23 cellular contexts compared by ENCODE assay signal in the genomic region with DNA sequence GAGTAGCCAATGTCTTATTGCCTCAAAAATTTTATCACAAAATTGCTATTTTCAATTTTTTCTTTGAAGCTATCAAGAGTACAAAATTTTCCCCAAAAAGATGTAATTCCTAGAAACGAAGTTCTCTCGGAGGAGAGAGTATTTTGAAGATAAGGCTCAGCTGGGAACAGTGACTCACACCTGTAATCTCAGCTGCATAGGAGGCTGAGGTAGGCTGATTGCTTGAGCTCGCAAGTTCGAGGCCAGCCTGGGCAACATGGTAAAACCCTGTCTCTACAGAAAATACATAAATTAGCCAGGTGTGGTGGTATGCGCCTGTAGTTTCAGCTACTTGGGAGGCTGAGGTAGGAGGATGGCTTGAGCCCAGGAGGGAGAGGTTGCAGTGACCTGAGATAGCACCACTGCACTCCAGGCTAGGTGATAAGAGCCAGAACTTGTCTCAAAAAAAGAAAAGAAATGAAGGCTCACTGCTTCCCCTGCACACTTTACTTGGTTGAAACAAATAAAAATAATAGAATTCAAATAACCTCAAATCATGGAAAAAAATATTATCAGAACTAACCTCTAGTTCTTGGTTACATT.
"Had no signal": no experiment of that assay in that cellular context is flagged by ENCODE, and none has a peak within 500 bp of the region (broad histone marks: within the 10 kb centered on the region; RNA-seq: fewer than 3 reads in every experiment).

No MANE protein-coding gene starts in this region.

- H3K27ac ChIP-seq: lower lobe of right lung, sigmoid colon, testis, vagina, VCaP had no signal

- H3K27ac Mint-ChIP-seq: activated CD4-positive, alpha-beta T cell treated with anti-CD3 and anti-CD28 coated beads for 36 hours; activated naive CD4-positive, alpha-beta T cell treated with anti-CD3 and anti-CD28 coated beads for 36 hours; brain; type B pancreatic cell had no signal

- H3K4me3 ChIP-seq: lower lobe of right lung, sigmoid colon, smooth muscle cell, testis, vagina had no signal

- H3K27me3 ChIP-seq: sigmoid colon, testis, vagina had no signal

- H3K4me2 ChIP-seq: smooth muscle cell had no signal

- H3K27me3 Mint-ChIP-seq: activated CD4-positive, alpha-beta T cell treated with anti-CD3 and anti-CD28 coated beads for 36 hours; brain; naive thymus-derived CD4-positive, alpha-beta T cell; type B pancreatic cell had no signal

- DNase-seq: activated CD4-positive, alpha-beta T cell treated with anti-CD3 and anti-CD28 coated beads for 36 hours; activated CD4-positive, alpha-beta T cell treated with anti-CD3 and anti-CD28 coated beads, Interleukin-2, amount 50 U/mL, for 48 hours; activated CD8-positive, alpha-beta memory T cell treated with anti-CD3 and anti-CD28 coated beads, Interleukin-2, amount 50 U/mL, for 48 hours; activated naive CD4-positive, alpha-beta T cell treated with anti-CD3 and anti-CD28 coated beads for 36 hours; activated T-cell treated with anti-CD3 and anti-CD28 coated beads, Interleukin-2, amount 50 U/mL, for 4 hours; aorta; foreskin fibroblast; lower lobe of right lung; naive thymus-derived CD4-positive, alpha-beta T cell; posterior cingulate gyrus; retina; sigmoid colon; stimulated activated CD4-positive, alpha-beta T cell treated with anti-CD3 and anti-CD28 coated beads, Interleukin-15, amount 100 ng/mL, for 24 hours; stimulated activated naive CD4-positive, alpha-beta T cell; testis had no signal

- ATAC-seq: activated CD4-positive, alpha-beta T cell treated with anti-CD3 and anti-CD28 coated beads for 36 hours; activated T-cell treated with anti-CD3 and anti-CD28 coated beads, Interleukin-2, amount 50 U/mL, for 4 hours; left lobe of liver had no signal

- H3K4me3 Mint-ChIP-seq: activated CD4-positive, alpha-beta T cell treated with anti-CD3 and anti-CD28 coated beads for 36 hours; activated naive CD4-positive, alpha-beta T cell treated with anti-CD3 and anti-CD28 coated beads for 36 hours; activated T-cell treated with anti-CD3 and anti-CD28 coated beads, Interleukin-2, amount 50 U/mL, for 4 hours; brain; neural crest cell; type B pancreatic cell had no signal

- H3K9me3 ChIP-seq: lower lobe of right lung, sigmoid colon, testis, vagina had no signal

- H3K4me1 ChIP-seq: lower lobe of right lung, testis, vagina had no signal

- FAIRE-seq: endometrium had no signal
